ENCODE assay signal across 8 cellular contexts in the genomic region with DNA sequence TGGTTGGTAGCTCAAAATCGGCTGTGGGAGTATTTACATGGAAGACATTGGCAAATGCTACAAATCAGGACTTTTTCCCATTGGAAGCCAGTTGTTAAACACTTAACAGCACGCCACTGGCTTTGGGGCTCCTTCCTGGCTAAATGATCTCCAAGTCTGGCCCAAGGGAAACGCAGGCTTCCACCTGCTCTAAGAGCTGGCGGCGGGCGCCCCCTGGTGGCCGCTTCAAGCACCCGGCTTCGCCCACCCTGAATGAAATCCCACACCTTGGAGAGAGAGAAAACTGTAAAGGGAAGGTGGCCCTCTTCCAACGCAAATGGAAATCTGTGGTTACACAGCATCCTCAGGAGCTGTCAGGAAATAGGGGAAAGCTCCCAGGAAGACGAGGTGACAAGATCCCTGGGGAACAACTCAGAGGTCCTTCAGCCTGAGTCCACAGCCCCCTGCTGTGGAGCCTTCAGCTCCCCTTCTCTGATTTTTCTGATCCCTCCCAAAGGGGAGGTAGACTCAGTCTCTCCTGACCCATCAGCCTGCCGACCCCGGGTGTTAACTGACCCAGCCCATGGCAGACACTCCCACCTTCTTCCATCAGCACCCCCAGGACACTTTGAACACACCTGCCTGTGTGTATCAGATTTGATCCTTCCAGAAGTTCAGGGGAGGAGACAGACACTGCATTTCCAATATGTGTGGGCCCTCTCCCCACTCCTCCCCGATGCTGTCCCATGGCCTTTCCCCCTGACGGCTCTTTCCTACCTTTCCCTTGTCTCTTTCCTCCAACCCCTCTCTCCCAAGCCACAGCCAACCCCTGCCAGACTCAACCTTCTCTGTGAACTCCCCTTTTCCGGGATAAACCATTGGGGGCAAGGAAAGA. TPM values are rescaled to one million over a fixed set of nuclear protein-coding genes. Genes with fewer than 3 reads are reported as not detected.
DNase-seq lines count a peak whose midpoint lies in the region; ATAC-seq and TF ChIP-seq lines count a peak whose summit lies in the region.

No MANE protein-coding gene starts in this region.

- no peaks in the 10 kb centered on the region for H3K9me3 ChIP-seq in CD4-positive, alpha-beta memory T cell (ENCODE audit: control insufficient read depth in 1 of 2, low read length in 2 of 2)
- H3K9me3 ChIP-seq in MG63 (0 out of 2 replicates have a peak, but pooled peaks cover 4% of the 10 kb centered on the region), thymus (ENCODE audit: control insufficient read depth) (no peaks in the 10 kb centered on the region)

- no peaks in the 10 kb centered on the region for H3K27me3 ChIP-seq in CD4-positive, alpha-beta memory T cell (ENCODE audit: insufficient read depth, low read length)
- H3K27me3 ChIP-seq in MG63: no peaks in the 10 kb centered on the region
- H3K27me3 ChIP-seq in thymus (ENCODE audit: control insufficient read depth, insufficient read depth): no peaks in the 10 kb centered on the region

- H3K36me3 Mint-ChIP-seq in CD4-positive, alpha-beta memory T cell: peaks cover 43 to 62% of the 10 kb centered on the region in 2 donors

- H3K4me3 Mint-ChIP-seq in CD4-positive, alpha-beta memory T cell: peak overlapping the region in 6 of 8 donors; percentile 19 to 59 (median 48)

- peak; percentile 44 for ATAC-seq in GM21381 (IDR thresholded peaks at IDR 0.05; ENCODE audit: unreplicated experiment)

- CTCF ChIA-PET in CD4-positive, alpha-beta memory T cell (lab: Charles Lee; ENCODE audit: partially characterized antibody): interaction anchor here (0.7 to 13.8 kb wide), 54 partner anchors 10 to 479 kb away, joined by 3 to 463 read pairs (median 6); partner anchors contain the start of genes ISCU, SART3, SELPLG and TMEM119
- CTCF ChIA-PET in RWPE1 (lab: Yijun Ruan, JAX): interaction anchor here (0.5 to 2.4 kb wide), 18 partner anchors 10 to 185 kb away, joined by 3 to 30 read pairs (median 4); partner anchors contain the start of gene ISCU

- H3K27ac Mint-ChIP-seq in CD4-positive, alpha-beta memory T cell: peak overlapping the region; percentile 87 to 99 (median 95)

- WGBS in thymus: 21% methylated on average over 16 of the region's 16 CpGs

- no peak overlapping the region for H3K4me3 ChIP-seq in CD4-positive, alpha-beta memory T cell (ENCODE audit: low read length in 2 of 2)
- H3K4me3 ChIP-seq in MG63: no peak overlapping the region
- no peak overlapping the region for H3K4me3 ChIP-seq in fibroblast of villous mesenchyme (ENCODE audit: low read depth, low read length)
- no peak overlapping the region for H3K4me3 ChIP-seq in thymus (ENCODE audit: low read length)

- POLR2A ChIA-PET in CD4-positive, alpha-beta memory T cell (lab: Charles Lee; ENCODE audit: partially characterized antibody): interaction anchor here (1.0 to 9.9 kb wide), 14 partner anchors 13 to 220 kb away, joined by 3 to 310 read pairs (median 8); partner anchors contain the start of genes CORO1C, ISCU, SART3 and SELPLG
- POLR2A ChIA-PET in RWPE1 (lab: Yijun Ruan, JAX; ENCODE audit: low non-redundant PET): no interaction called here

- peak; percentile 73 to 78 (median 76) for DNase-seq in CD4-positive, alpha-beta memory T cell
- DNase-seq in MG63 (peak; percentile 76), RWPE1 (ENCODE audit: low spot score) (peak; percentile 85), fibroblast of villous mesenchyme (ENCODE audit: low read depth) (peak; percentile 90), nucleus accumbens (lab: John Stamatoyannopoulos, UW) (peak in 53 of 56 donors; percentile 5 to 86 (median 58))
- peak; percentile 92 for DNase-seq in activated effector memory CD4-positive, alpha-beta T cell treated with anti-CD3 and anti-CD28 coated beads, Interleukin-2, amount 50 U/mL, for 16 hours

- TF ChIP-seq CTCF in RWPE1 (conservative IDR thresholded peaks at IDR 0.05; ENCODE audit: low read depth) (peak; percentile 95), fibroblast of villous mesenchyme (IDR thresholded peaks at IDR 0.05; ENCODE audit: insufficient read depth, low read depth, low read length) (peak; percentile 93)

- peaks cover 47 to 78% (median 62%) of the 10 kb centered on the region in 4 donors for H3K4me1 Mint-ChIP-seq in CD4-positive, alpha-beta memory T cell

- H3K4me1 ChIP-seq in CD4-positive, alpha-beta memory T cell (ENCODE audit: insufficient read depth, low read length): peaks cover 64% of the 10 kb centered on the region
- peaks cover 21% of the 10 kb centered on the region for H3K4me1 ChIP-seq in thymus (ENCODE audit: control insufficient read depth, insufficient read depth, low read length)

- H3K9me3 Mint-ChIP-seq in CD4-positive, alpha-beta memory T cell: peaks cover 0 to 11% (median 1%) of the 10 kb centered on the region in 8 donors

- H3K27ac ChIP-seq in CD4-positive, alpha-beta memory T cell (ENCODE audit: low read depth, low read length): peak overlapping the region; percentile 78
- H3K27ac ChIP-seq in RWPE1: no peak overlapping the region
- peak overlapping the region; percentile 8 for H3K27ac ChIP-seq in thymus (ENCODE audit: low read depth)

- intact Hi-C loops in CD4-positive, alpha-beta memory T cell (cut with micrococcal nuclease): loop anchor here (1.0 to 5.0 kb wide), 6 partner anchors 14 to 185 kb away; partner anchors contain the start of gene CORO1C

- no peaks in the 10 kb centered on the region for H3K27me3 Mint-ChIP-seq in CD4-positive, alpha-beta memory T cell

- peaks cover 27% of the 10 kb centered on the region for H3K36me3 ChIP-seq in CD4-positive, alpha-beta memory T cell (ENCODE audit: insufficient read depth, low read length)
- H3K36me3 ChIP-seq in MG63 (no peaks in the 10 kb centered on the region), thymus (ENCODE audit: control insufficient read depth, insufficient read depth) (peaks cover 14% of the 10 kb centered on the region)

RNA-seq across cellular contexts. Expression of gene SELPLG, which starts 15.4 kb away (rescaled TPM):
- total RNA-seq in CD4-positive, alpha-beta memory T cell: 100 to 1,000 TPM; 175 to 176 TPM
- 100 to 1,000 TPM; 485 to 781 TPM for polyA plus RNA-seq in CD4-positive, alpha-beta memory T cell
- total RNA-seq in MG63 (2014; rRNA removed; shearing (Covaris generic); ENCODE audit: low replicate concordance): 0.39 and 2.5 TPM in 2 replicates
- 1.3 and 2.2 TPM in 2 replicates for total RNA-seq in fibroblast of villous mesenchyme
- polyA plus RNA-seq in thymus: 28.0 TPM

RNA-seq across cellular contexts. Expression of gene TMEM119, which starts 20.4 kb away (rescaled TPM):
- total RNA-seq in CD4-positive, alpha-beta memory T cell: under 1 TPM; 0.30 to 0.58 TPM
- polyA plus RNA-seq in CD4-positive, alpha-beta memory T cell: under 1 TPM in 1 of 2 donors, not detected in 1; 0.42 TPM
- 24.2 and 31.2 TPM in 2 replicates for total RNA-seq in MG63 (2014; rRNA removed; shearing (Covaris generic); ENCODE audit: low replicate concordance)
- total RNA-seq in fibroblast of villous mesenchyme: 83.3 and 186 TPM in 2 replicates
- polyA plus RNA-seq in thymus: 4.0 TPM

RNA-seq across cellular contexts. Expression of gene ISCU, which starts 55.9 kb away (rescaled TPM):
- total RNA-seq in CD4-positive, alpha-beta memory T cell: 100 to 1,000 TPM; 182 to 195 TPM
- 100 to 1,000 TPM; 267 to 316 TPM for polyA plus RNA-seq in CD4-positive, alpha-beta memory T cell
- total RNA-seq in MG63 (2014; rRNA removed; shearing (Covaris generic); ENCODE audit: low replicate concordance): 130 and 156 TPM in 2 replicates
- 105 TPM in 2 replicates for total RNA-seq in fibroblast of villous mesenchyme
- 248 TPM for polyA plus RNA-seq in thymus

RNA-seq across cellular contexts. Expression of gene SART3, which starts 57.3 kb away (rescaled TPM):
- total RNA-seq in CD4-positive, alpha-beta memory T cell: 100 to 1,000 TPM; 101 to 112 TPM
- polyA plus RNA-seq in CD4-positive, alpha-beta memory T cell: 10 to 100 TPM; 25.9 to 52.5 TPM
- 27.6 and 62.9 TPM in 2 replicates for total RNA-seq in MG63 (2014; rRNA removed; shearing (Covaris generic); ENCODE audit: low replicate concordance)
- 41.2 and 59.2 TPM in 2 replicates for total RNA-seq in fibroblast of villous mesenchyme
- 21.0 TPM for polyA plus RNA-seq in thymus

Comparison
In these comparisons a context has a peak if more than half of its experiments do, and no peak if none do; other contexts are left out.
1. RNA of gene SELPLG, which starts 15.4 kb away (total RNA-seq): 175 to 176 TPM in CD4-positive, alpha-beta memory T cell; 0.39 to 2.5 TPM in MG63 and 1.3 to 2.2 TPM in fibroblast of villous mesenchyme; every median in the first group is over 10 times any median in the second.
2. RNA of gene TMEM119, which starts 20.4 kb away (total RNA-seq): 83.3 to 186 TPM in fibroblast of villous mesenchyme and 24.2 to 31.2 TPM in MG63; 0.30 to 0.58 TPM in CD4-positive, alpha-beta memory T cell; every median in the first group is over 10 times any median in the second.
3. Peak in every context shown above with its lines, with median percentiles within 50 percentile points of each other: DNase-seq.